Comparison of ENCODE assay signal across 16 cellular contexts in the genomic region with DNA sequence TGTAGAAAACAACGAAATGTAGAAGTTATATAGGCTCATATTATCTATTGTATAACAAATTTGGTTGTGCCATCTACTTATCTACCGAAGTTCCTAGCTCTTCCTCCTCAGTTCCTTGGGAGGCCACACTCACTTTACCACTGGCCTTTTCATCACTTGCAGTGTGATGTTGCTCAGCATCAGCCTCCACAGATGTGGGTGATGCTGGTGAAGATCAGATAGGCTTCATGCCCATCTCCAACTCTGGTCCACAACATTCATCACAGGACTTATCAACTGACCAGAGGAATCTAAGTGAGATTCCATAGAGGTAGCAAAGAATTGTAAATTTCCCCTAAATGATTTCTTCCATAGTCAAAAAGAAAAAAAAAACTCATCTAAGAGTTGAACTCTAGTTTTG. TPM values are rescaled to one million over a fixed set of nuclear protein-coding genes. Genes with fewer than 3 reads are reported as not detected.
"Had no signal": no experiment of that assay in that cellular context is flagged by ENCODE, and none has a peak within 500 bp of the region (broad histone marks: within the 10 kb centered on the region; RNA-seq: fewer than 3 reads in every experiment).

No MANE protein-coding gene starts in this region.

- H3K4me1 Mint-ChIP-seq: activated CD8-positive, alpha-beta memory T cell treated with anti-CD3 and anti-CD28 coated beads, Interleukin-2, amount 10 ng/mL, durations not matched to agents 7 days and 5 days; immature natural killer cell had no signal

- H3K36me3 ChIP-seq: adrenal gland had no signal

- DNase-seq: activated CD4-positive, alpha-beta T cell treated with anti-CD3 and anti-CD28 coated beads, Interleukin-2, amount 50 U/mL, for 48 hours; activated CD8-positive, alpha-beta memory T cell treated with anti-CD3 and anti-CD28 coated beads, Interleukin-2, amount 10 ng/mL, durations not matched to agents 7 days and 5 days; adrenal gland; effector CD4-positive, alpha-beta T cell; heart right ventricle; immature natural killer cell; left ventricle myocardium superior; stomach; T-helper 1 cell; T-helper 9 cell; upper lobe of left lung had no signal

- H3K4me3 Mint-ChIP-seq: activated CD8-positive, alpha-beta memory T cell treated with anti-CD3 and anti-CD28 coated beads, Interleukin-2, amount 10 ng/mL, durations not matched to agents 7 days and 5 days; immature natural killer cell had no signal

- H3K27me3 Mint-ChIP-seq: activated CD8-positive, alpha-beta memory T cell treated with anti-CD3 and anti-CD28 coated beads, Interleukin-2, amount 10 ng/mL, durations not matched to agents 7 days and 5 days; progenitor cell of endocrine pancreas had no signal

- H3K27me3 ChIP-seq: adrenal gland, gastroesophageal sphincter, heart right ventricle, stomach, upper lobe of left lung had no signal

- H3K4me1 ChIP-seq: gastroesophageal sphincter, upper lobe of left lung had no signal

- H3K4me3 ChIP-seq: adrenal gland, gastroesophageal sphincter, heart right ventricle, stomach, upper lobe of left lung had no signal

- H3K9me3 ChIP-seq: adrenal gland, upper lobe of left lung had no signal

- ATAC-seq: activated CD4-positive, CD25-positive, alpha-beta regulatory T cell treated with anti-CD3 and anti-CD28 coated beads, Interleukin-2, amount 50 U/mL, for 24 hours; activated CD8-positive, alpha-beta memory T cell treated with anti-CD3 and anti-CD28 coated beads, Interleukin-2, amount 10 ng/mL, durations not matched to agents 7 days and 5 days; esophagus mucosa; gastroesophageal sphincter; heart right ventricle; left ventricle myocardium superior had no signal

- H3K27ac Mint-ChIP-seq: activated CD8-positive, alpha-beta memory T cell treated with anti-CD3 and anti-CD28 coated beads, Interleukin-2, amount 10 ng/mL, durations not matched to agents 7 days and 5 days; immature natural killer cell; progenitor cell of endocrine pancreas had no signal

RNA-seq across cellular contexts. Expression of gene SLC9C1, which starts 47.4 kb away (rescaled TPM):
- total RNA-seq: adrenal gland, esophagus mucosa, myocyte, upper lobe of left lung had no signal
